10 cellular contexts compared by ENCODE assay signal in the genomic region with DNA sequence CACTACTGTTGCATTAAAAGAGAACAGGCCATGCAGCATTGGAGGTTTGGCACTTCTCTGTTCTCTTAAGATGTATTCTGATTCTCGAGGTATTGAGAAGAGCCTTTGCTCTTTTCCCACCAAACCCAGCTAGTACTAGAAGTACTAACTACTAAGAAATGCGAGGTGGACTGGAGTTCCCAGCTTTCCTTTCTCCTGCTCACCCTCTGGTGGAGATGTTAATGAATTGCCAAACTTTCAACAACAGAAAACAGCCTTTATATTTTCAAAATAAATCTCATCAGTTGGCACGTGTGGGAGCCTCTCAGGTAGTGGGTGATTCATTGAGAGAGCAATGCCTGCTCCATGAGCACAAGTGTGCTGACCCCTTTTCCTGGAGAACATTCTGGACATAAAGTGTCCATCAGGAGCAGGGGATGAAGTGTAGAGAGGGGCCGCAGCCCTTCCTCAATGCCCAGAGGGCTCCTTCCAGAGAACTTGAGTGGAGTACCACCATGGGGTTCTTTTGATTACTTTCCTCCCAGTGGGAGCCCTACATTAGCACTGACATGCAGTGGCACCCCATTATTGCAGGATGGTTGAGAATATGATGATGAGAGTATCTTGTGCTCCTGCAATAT. TPM values are rescaled to one million over a fixed set of nuclear protein-coding genes. Genes with fewer than 3 reads are reported as not detected.
DNase-seq lines count a peak whose midpoint lies in the region; FAIRE-seq lines count a peak whose summit lies in the region.
"Had no signal": no experiment of that assay in that cellular context is flagged by ENCODE, and none has a peak within 500 bp of the region (broad histone marks: within the 10 kb centered on the region; RNA-seq: fewer than 3 reads in every experiment).

No MANE protein-coding gene starts in this region.

- DNase-seq in Daoy (ENCODE audit: low read depth) (peak; percentile 34), LoVo (ENCODE audit: low spot score) (peak; percentile 4), astrocyte of the hippocampus (ENCODE audit: low read depth, low spot score) (peak; percentile 61), myocyte (ENCODE audit: low read depth) (peak; percentile 57), NCI-H1930 (lab: John Stamatoyannopoulos, UW) (no peak), activated gamma-delta T cell (lab: John Stamatoyannopoulos, UW) (no peak), RCC 7860 (ENCODE audit: low spot score) (no peak), NCI-H774 (lab: John Stamatoyannopoulos, UW) (no peak)
- DNase-seq: activated naive CD4-positive, alpha-beta T cell treated with Interleukin-2 at 50 U/mL for 16 hours had no signal

- no peak for FAIRE-seq in RCC 7860 (lab: Jason Lieb, UNC)
- FAIRE-seq: islet of Langerhans had no signal

RNA-seq across cellular contexts. Expression of a gene that starts 45.7 kb away (rescaled TPM):
- total RNA-seq in Daoy (2014; rRNA removed; shearing (Covaris generic)), result not detected in 2 replicates
- total RNA-seq in myocyte, result not detected in 2 replicates
- not detected for polyA plus RNA-seq in myocyte (2012)

Comparison
In these comparisons a context has a peak if more than half of its experiments do, and no peak if none do; other contexts are left out.
1. DNase-seq: peak in Daoy (single experiment), LoVo (single experiment), astrocyte of the hippocampus (single experiment) and myocyte (single experiment); none in NCI-H1930 (0 of 2), activated gamma-delta T cell (single experiment), RCC 7860 (single experiment) and NCI-H774 (single experiment).